ENCODE assay signal across 8 cellular contexts in genomic region chr19:21767065-21767800, GRCh38. TPM values are rescaled to one million over a fixed set of nuclear protein-coding genes. Genes with fewer than 3 reads are reported as not detected.
A peak's percentile ranks its signal among the peaks of the same experiment; 100 is the strongest.
DNase-seq lines count a peak whose midpoint lies in the region; ATAC-seq and TF ChIP-seq lines count a peak whose summit lies in the region.

Gene ZNF100 (minus strand): TSS chr19:21767579. CDS start chr19:21767429, 150 bp downstream.

- H3K36me3 Mint-ChIP-seq in activated T-cell treated with anti-CD3 and anti-CD28 coated beads, Interleukin-2, amount 50 U/mL, for 24 hours (ENCODE audit: low read depth) = peaks cover 51% of the 10 kb centered on the region

- H3K4me3 ChIP-seq in esophagus muscularis mucosa (peak within 1 kb of the TSS; percentile 67 to 90 (median 70)), muscle layer of colon (ENCODE audit: low read depth in 1 of 2, low read length in 2 of 2) (peak within 1 kb of the TSS; percentile 78 to 91)

- intact Hi-C loops in esophagus muscularis mucosa (cut with DNase I) = loop anchor here (5.0 to 10.0 kb wide), 2 partner anchors 65 to 88 kb away; no protein-coding TSS in a partner anchor

- H3K9me3 ChIP-seq in esophagus muscularis mucosa (no peaks in the 10 kb centered on the region), muscle layer of colon (ENCODE audit: low read length) (no peaks in the 10 kb centered on the region)

- peaks cover 35% of the 10 kb centered on the region for H3K4me1 Mint-ChIP-seq in activated T-cell treated with anti-CD3 and anti-CD28 coated beads, Interleukin-2, amount 50 U/mL, for 24 hours (ENCODE audit: low read depth)

- H3K27ac Mint-ChIP-seq in activated T-cell treated with anti-CD3 and anti-CD28 coated beads, Interleukin-2, amount 50 U/mL, for 24 hours = peak within 1 kb of the TSS; percentile 93

- DNase-seq in DMS153 treated with DMSO at 0.1 percent for 48 hours (lab: John Stamatoyannopoulos, UW; ENCODE audit: unreplicated experiment) = peak; percentile 83
- DNase-seq in activated T-cell treated with anti-CD3 and anti-CD28 coated beads, Interleukin-2, amount 50 U/mL, for 24 hours = peak; percentile 86
- DNase-seq in esophagus muscularis mucosa (ENCODE audit: extremely low spot score) = peak; percentile 96
- peak; percentile 63 to 69 for DNase-seq in stimulated activated CD8-positive, alpha-beta memory T cell treated with anti-CD3 and anti-CD28 coated beads, Interleukin-7, amount 100 ng/mL, for 1 hour (ENCODE audit: low read depth in 2 of 2)

- no peaks in the 10 kb centered on the region for H3K9me3 Mint-ChIP-seq in activated T-cell treated with anti-CD3 and anti-CD28 coated beads, Interleukin-2, amount 50 U/mL, for 24 hours

- peak; percentile 93 for ATAC-seq in GM21619 (IDR thresholded peaks at IDR 0.05; ENCODE audit: unreplicated experiment)

- TF ChIP-seq RAD21 in Ishikawa (IDR thresholded peaks at IDR 0.05; ENCODE audit: low read depth) = no peak

- peaks cover 4 to 21% (median 14%) of the 10 kb centered on the region in 4 donors for H3K4me1 ChIP-seq in esophagus muscularis mucosa
- peaks cover 6% of the 10 kb centered on the region for H3K4me1 ChIP-seq in muscle layer of colon (ENCODE audit: insufficient read depth, low read length)

- TF ChIP-seq EP300 in Ishikawa (IDR thresholded peaks at IDR 0.05; ENCODE audit: borderline replicate concordance) (no peak), esophagus muscularis mucosa (IDR thresholded peaks at IDR 0.05) (no peak)

- no peak for TF ChIP-seq POLR2A in esophagus muscularis mucosa (IDR thresholded peaks at IDR 0.05; ENCODE audit: low read depth)

- TF ChIP-seq CTCF in esophagus muscularis mucosa (IDR thresholded peaks at IDR 0.05) = no peak

- H3K9ac ChIP-seq in muscle layer of colon (ENCODE audit: low read length) = peak within 1 kb of the TSS; percentile 67

- H3K4me3 Mint-ChIP-seq in activated T-cell treated with anti-CD3 and anti-CD28 coated beads, Interleukin-2, amount 50 U/mL, for 24 hours = peak within 1 kb of the TSS; percentile 95

- peaks cover 0 to 22% (median 21%) of the 10 kb centered on the region in 4 donors for H3K36me3 ChIP-seq in esophagus muscularis mucosa
- H3K36me3 ChIP-seq in muscle layer of colon (ENCODE audit: insufficient read depth, low read length) = no peaks in the 10 kb centered on the region

- 0% methylated on average over 21 of the region's 35 CpGs for WGBS in esophagus muscularis mucosa

- H3K27me3 ChIP-seq in esophagus muscularis mucosa (no peaks in the 10 kb centered on the region), muscle layer of colon (ENCODE audit: control insufficient read depth in 1 of 2, insufficient read depth in 2 of 2, low read length in 2 of 2) (no peaks in the 10 kb centered on the region)

- H3K27me3 Mint-ChIP-seq in activated T-cell treated with anti-CD3 and anti-CD28 coated beads, Interleukin-2, amount 50 U/mL, for 24 hours = no peaks in the 10 kb centered on the region

- H3K27ac ChIP-seq in esophagus muscularis mucosa (replicated peaks in 1 of 4) (peak within 1 kb of the TSS; percentile 79 to 92 (median 86)), muscle layer of colon (ENCODE audit: low read depth, low read length) (peak within 1 kb of the TSS; percentile 85)

TF ChIP-seq in Ishikawa, 13 proteins besides CTCF, POLR2A, EP300 and RAD21:
- TF ChIP-seq YY1 (IDR thresholded peaks at IDR 0.05; ENCODE audit: low read depth) (0 out of 2 replicates have a peak, but pooled peaks have one; percentile 51), CEBPB (IDR thresholded peaks at IDR 0.05) (no peak)

TF ChIP-seq in PFSK-1, 5 proteins besides CTCF, POLR2A, EP300 and RAD21:
- TF ChIP-seq POLR2AphosphoS5 (IDR thresholded peaks at IDR 0.05; ENCODE audit: low read depth, low read length) (peak; percentile 94), SIN3A (IDR thresholded peaks at IDR 0.05; ENCODE audit: borderline replicate concordance, insufficient read depth, low read length) (peak; percentile 58; the same call in 1 of the 2 replicates), TAF1 (IDR thresholded peaks at IDR 0.05; ENCODE audit: borderline replicate concordance, insufficient read depth, low read length) (peak; percentile 92), FOXP2 (optimal IDR thresholded peaks at IDR 0.05; ENCODE audit: borderline replicate concordance, extremely low read depth, extremely low read length, insufficient read depth) (no peak), REST (IDR thresholded peaks at IDR 0.05; ENCODE audit: insufficient read depth in 1 of 2, low read depth in 2 of 2, low read length in 2 of 2) (peak in 1 of 2 experiments; percentile 16; a peak in 1 of 4 replicates)
TF ChIP-seq in PFSK-1: peak in this region for 4.

RNA-seq across cellular contexts. Expression of gene ZNF100, which starts in this region (rescaled TPM):
- 1.4 TPM for polyA plus RNA-seq in PFSK-1 (2012; ENCODE audit: insufficient read length, low read depth)
- 1 to 10 TPM; 2.8 to 5.8 (median 4.0) TPM for total RNA-seq in esophagus muscularis mucosa

Comparison
In these comparisons a context has a peak if more than half of its experiments do, and no peak if none do; other contexts are left out.
1. Peak in every context shown above with its lines: DNase-seq, ATAC-seq, H3K4me3 ChIP-seq and H3K27ac ChIP-seq.